8 cellular contexts compared by ENCODE assay signal in genomic region chr6:36676142-36677058, GRCh38. TPM values are rescaled to one million over a fixed set of nuclear protein-coding genes. Genes with fewer than 3 reads are reported as not detected.
DNase-seq lines count a peak whose midpoint lies in the region; ATAC-seq and TF ChIP-seq lines count a peak whose summit lies in the region.

No MANE protein-coding gene starts in this region.

- H2AFZ ChIP-seq in OCI-LY3 (ENCODE audit: low read depth, low read length): peak overlapping the region; percentile 37; the same call in 1 of the 2 replicates
- H2AFZ ChIP-seq in smooth muscle cell (ENCODE audit: low read depth): peak overlapping the region; percentile 60

- H3K4me2 ChIP-seq in OCI-LY3 (ENCODE audit: low read length): peak overlapping the region; percentile 97
- peak overlapping the region; percentile 98 for H3K4me2 ChIP-seq in smooth muscle cell

- 49 to 65% methylated on average over 4 of the region's 4 CpGs for WGBS in esophagus, 2 donors
- 46% methylated on average over 4 of the region's 4 CpGs for WGBS in smooth muscle cell (ENCODE audit: low lambda C conversion rate)

- H3K9ac ChIP-seq in OCI-LY3 (ENCODE audit: low read length) (peak overlapping the region; percentile 99; the same call in 1 of the 2 replicates), smooth muscle cell (ENCODE audit: low read depth) (peak overlapping the region; percentile 91)

- no peak overlapping the region; the same call in 1 of the 2 replicates for H3K4me3 ChIP-seq in OCI-LY3 (ENCODE audit: low read length)
- H3K4me3 ChIP-seq in esophagus (ENCODE audit: low read depth in 1 of 2, low read length in 2 of 2): no peak overlapping the region
- H3K4me3 ChIP-seq in smooth muscle cell: peak overlapping the region; percentile 92

- H3K27me3 ChIP-seq in OCI-LY3 (ENCODE audit: low read depth, low read length): no peaks in the 10 kb centered on the region
- H3K27me3 ChIP-seq in esophagus (ENCODE audit: control insufficient read depth in 1 of 2, insufficient read depth in 2 of 2, low read length in 2 of 2): no peaks in the 10 kb centered on the region
- H3K27me3 ChIP-seq in smooth muscle cell (ENCODE audit: low read depth): no peaks in the 10 kb centered on the region

- DNase-seq in NCI-H2171 treated with DMSO at 0.1 percent for 48 hours (lab: John Stamatoyannopoulos, UW) (peak; percentile 16), NCI-H2171 (lab: John Stamatoyannopoulos, UW) (no peak), smooth muscle cell (lab: John Stamatoyannopoulos, UW; ENCODE audit: unreplicated experiment) (no peak), NCI-H82 treated with DMSO at 0.1 percent for 48 hours (lab: John Stamatoyannopoulos, UW; ENCODE audit: unreplicated experiment) (no peak)

- H4K20me1 ChIP-seq in OCI-LY3 (ENCODE audit: insufficient read depth, low read length): peaks cover 9% of the 10 kb centered on the region; the same call in 1 of the 2 replicates
- peaks cover 29% of the 10 kb centered on the region for H4K20me1 ChIP-seq in smooth muscle cell (ENCODE audit: low read depth)

- H3K4me1 ChIP-seq in OCI-LY3 (ENCODE audit: low read length) (peaks cover 35% of the 10 kb centered on the region), esophagus (ENCODE audit: control insufficient read depth in 2 of 2, insufficient read depth in 2 of 2, low read length in 1 of 2) (peaks cover 2 to 7% of the 10 kb centered on the region in 2 donors), smooth muscle cell (ENCODE audit: low read depth) (peaks cover 34% of the 10 kb centered on the region)

- no peaks in the 10 kb centered on the region for H3K9me3 ChIP-seq in OCI-LY3 (ENCODE audit: insufficient read depth, low read length)
- H3K9me3 ChIP-seq in esophagus (ENCODE audit: control insufficient read depth in 2 of 2, insufficient read depth in 1 of 2, low read depth in 1 of 2, low read length in 1 of 2): no peaks in the 10 kb centered on the region
- no peaks in the 10 kb centered on the region for H3K9me3 ChIP-seq in smooth muscle cell (replicated peaks; ENCODE audit: low read depth)

- peaks cover 15% of the 10 kb centered on the region for H3K36me3 ChIP-seq in OCI-LY3 (replicated peaks; ENCODE audit: low read depth, low read length)
- no peaks in the 10 kb centered on the region for H3K36me3 ChIP-seq in esophagus (ENCODE audit: control insufficient read depth in 2 of 2, insufficient read depth in 2 of 2, low read length in 1 of 2)
- no peaks in the 10 kb centered on the region for H3K36me3 ChIP-seq in smooth muscle cell (ENCODE audit: low read depth)

- peaks cover 31% of the 10 kb centered on the region for H3F3A ChIP-seq in smooth muscle cell (ENCODE audit: low read depth)

- ATAC-seq in HG03469 (IDR thresholded peaks at IDR 0.05; ENCODE audit: unreplicated experiment): no peak
- no peak for ATAC-seq in GM18909 (IDR thresholded peaks at IDR 0.05; ENCODE audit: poor library complexity, unreplicated experiment)

- H3K27ac ChIP-seq in OCI-LY3 (ENCODE audit: low read length) (peak overlapping the region; percentile 43), esophagus (ENCODE audit: low read depth in 2 of 2, low read length in 1 of 2) (peak overlapping the region; percentile 98 to 99), smooth muscle cell (ENCODE audit: low read depth) (peak overlapping the region; percentile 99)

- peaks cover 29% of the 10 kb centered on the region for H3K79me2 ChIP-seq in OCI-LY3 (ENCODE audit: low read length)
- peaks cover 25% of the 10 kb centered on the region for H3K79me2 ChIP-seq in smooth muscle cell (ENCODE audit: low read depth)

- TF ChIP-seq CTCF in OCI-LY3 (IDR thresholded peaks at IDR 0.05; ENCODE audit: low read depth, low read length): no peak
- TF ChIP-seq CTCF in smooth muscle cell (IDR thresholded peaks at IDR 0.05; ENCODE audit: borderline replicate concordance, insufficient read depth, poor library complexity, severe bottlenecking): no peak

RNA-seq across cellular contexts. Expression of gene CDKN1A, which starts 2.1 kb away (rescaled TPM):
- polyA plus RNA-seq in esophagus (100 to 1,000 TPM in 1 of 2 donors, 10 to 100 TPM in 1; 36.9 to 114 TPM), smooth muscle cell (1,623 and 1,633 TPM in 2 replicates)
- 859 and 967 TPM in 2 replicates for total RNA-seq in smooth muscle cell

RNA-seq across cellular contexts. Expression of gene RAB44, which starts 21.2 kb away (rescaled TPM):
- under 1 TPM; 0.21 to 0.37 TPM for polyA plus RNA-seq in esophagus
- not detected in 2 replicates for total RNA-seq in smooth muscle cell
- 0.03 and 0.17 TPM in 2 replicates for polyA plus RNA-seq in smooth muscle cell

Comparison
In these comparisons a context has a peak if more than half of its experiments do, and no peak if none do; other contexts are left out.
1. H3K27ac ChIP-seq: peak in every context shown above with its lines; median percentile 99 in smooth muscle cell; 98 in esophagus; 43 in OCI-LY3.
2. RNA of gene CDKN1A, which starts 2.1 kb away (polyA plus RNA-seq): 1,623 to 1,633 TPM in smooth muscle cell; 36.9 to 114 TPM in esophagus; every median in the first group is over 10 times any median in the second.